19 cellular contexts compared by ENCODE assay signal in genomic region chr4:39472396-39472795, GRCh38.
"Had no signal": no experiment of that assay in that cellular context is flagged by ENCODE, and none has a peak within 500 bp of the region (broad histone marks: within the 10 kb centered on the region; RNA-seq: fewer than 3 reads in every experiment).

No MANE protein-coding gene starts in this region.

- H3K9me3 ChIP-seq: heart left ventricle, pancreas, sigmoid colon, transverse colon, uterus had no signal

- DNase-seq: activated CD4-positive, alpha-beta T cell treated with anti-CD3 and anti-CD28 coated beads for 1 hour; activated CD4-positive, alpha-beta T cell treated with anti-CD3 and anti-CD28 coated beads, Interleukin-2, amount 50 U/mL, for 1 hour; activated CD8-positive, alpha-beta T cell treated with anti-CD3 and anti-CD28 coated beads, Interleukin-2, amount 10 ng/mL, durations not matched to agents 7 days and 5 days; activated gamma-delta T cell treated with Interleukin-2 at 50 U/mL for 16 hours; amniotic stem cell; dermis blood vessel endothelial cell; effector memory CD4-positive, alpha-beta T cell; heart left ventricle; islet precursor cell; left cardiac atrium; pancreas; sigmoid colon; stimulated activated CD4-positive, alpha-beta T cell treated with anti-CD3 and anti-CD28 coated beads, Interleukin-2, amount 100 ng/mL, for 48 hours; stimulated activated CD8-positive, alpha-beta memory T cell treated with anti-CD3 and anti-CD28 coated beads, Interleukin-4, amount 100 ng/mL, for 48 hours; stimulated activated naive B cell treated with anti-CD40 and anti-IgM and Interleukin-4, amounts not matched to agents 10 μg/mL and 1 μg/mL and 100 μg/mL, for 72 hours; T-helper 9 cell; transverse colon; uterus had no signal

- H3K27ac ChIP-seq: cardiac muscle cell, heart left ventricle, pancreas, sigmoid colon, transverse colon, uterus had no signal

- H3K27me3 ChIP-seq: cardiac muscle cell, heart left ventricle, pancreas, sigmoid colon, transverse colon, uterus had no signal

- H3K4me1 ChIP-seq: pancreas, uterus had no signal

- H3K4me3 ChIP-seq: cardiac muscle cell, heart left ventricle, pancreas, sigmoid colon, transverse colon, uterus had no signal

- H3K36me3 ChIP-seq: uterus had no signal
